ENCODE assay signal across 1 cellular context in the genomic region with DNA sequence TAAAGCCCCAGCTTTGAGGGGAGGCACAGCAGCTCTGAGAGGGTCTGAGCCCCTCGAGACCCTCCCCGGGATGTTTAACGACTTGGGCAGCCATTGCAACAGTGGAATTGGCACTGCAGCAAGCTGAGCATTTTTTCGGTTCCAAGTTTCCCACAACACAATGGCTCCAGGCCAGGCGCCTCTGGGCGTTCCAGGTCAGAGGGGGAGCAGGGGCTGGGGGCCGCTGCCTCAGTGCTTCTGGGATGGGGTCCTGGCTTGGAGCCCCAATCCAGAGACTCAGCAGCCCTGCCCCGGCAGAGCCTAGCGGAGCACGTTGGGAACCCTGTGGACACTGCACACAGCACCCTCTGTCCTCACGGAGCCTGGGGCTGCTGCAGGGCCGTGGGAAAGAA.
TF ChIP-seq lines count a peak whose summit lies in the region.

No MANE protein-coding gene starts in this region.

TF ChIP-seq in HepG2, 621 proteins besides CTCF, POLR2A, EP300 and RAD21:
- 0 out of 2 replicates have a peak, but pooled peaks have one; percentile 10 for TF ChIP-seq ZNF543 (CRISPR knock-in tag; IDR thresholded peaks at IDR 0.05)
- TF ChIP-seq, protein P1, sequence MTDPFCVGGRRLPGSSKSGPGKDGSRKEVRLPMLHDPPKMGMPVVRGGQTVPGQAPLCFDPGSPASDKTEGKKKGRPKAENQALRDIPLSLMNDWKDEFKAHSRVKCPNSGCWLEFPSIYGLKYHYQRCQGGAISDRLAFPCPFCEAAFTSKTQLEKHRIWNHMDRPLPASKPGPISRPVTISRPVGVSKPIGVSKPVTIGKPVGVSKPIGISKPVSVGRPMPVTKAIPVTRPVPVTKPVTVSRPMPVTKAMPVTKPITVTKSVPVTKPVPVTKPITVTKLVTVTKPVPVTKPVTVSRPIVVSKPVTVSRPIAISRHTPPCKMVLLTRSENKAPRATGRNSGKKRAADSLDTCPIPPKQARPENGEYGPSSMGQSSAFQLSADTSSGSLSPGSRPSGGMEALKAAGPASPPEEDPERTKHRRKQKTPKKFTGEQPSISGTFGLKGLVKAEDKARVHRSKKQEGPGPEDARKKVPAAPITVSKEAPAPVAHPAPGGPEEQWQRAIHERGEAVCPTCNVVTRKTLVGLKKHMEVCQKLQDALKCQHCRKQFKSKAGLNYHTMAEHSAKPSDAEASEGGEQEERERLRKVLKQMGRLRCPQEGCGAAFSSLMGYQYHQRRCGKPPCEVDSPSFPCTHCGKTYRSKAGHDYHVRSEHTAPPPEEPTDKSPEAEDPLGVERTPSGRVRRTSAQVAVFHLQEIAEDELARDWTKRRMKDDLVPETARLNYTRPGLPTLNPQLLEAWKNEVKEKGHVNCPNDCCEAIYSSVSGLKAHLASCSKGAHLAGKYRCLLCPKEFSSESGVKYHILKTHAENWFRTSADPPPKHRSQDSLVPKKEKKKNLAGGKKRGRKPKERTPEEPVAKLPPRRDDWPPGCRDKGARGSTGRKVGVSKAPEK (CRISPR knock-in tag; IDR thresholded peaks at IDR 0.05; ENCODE audit: borderline replicate concordance) = no peak
